In the genomic region with DNA sequence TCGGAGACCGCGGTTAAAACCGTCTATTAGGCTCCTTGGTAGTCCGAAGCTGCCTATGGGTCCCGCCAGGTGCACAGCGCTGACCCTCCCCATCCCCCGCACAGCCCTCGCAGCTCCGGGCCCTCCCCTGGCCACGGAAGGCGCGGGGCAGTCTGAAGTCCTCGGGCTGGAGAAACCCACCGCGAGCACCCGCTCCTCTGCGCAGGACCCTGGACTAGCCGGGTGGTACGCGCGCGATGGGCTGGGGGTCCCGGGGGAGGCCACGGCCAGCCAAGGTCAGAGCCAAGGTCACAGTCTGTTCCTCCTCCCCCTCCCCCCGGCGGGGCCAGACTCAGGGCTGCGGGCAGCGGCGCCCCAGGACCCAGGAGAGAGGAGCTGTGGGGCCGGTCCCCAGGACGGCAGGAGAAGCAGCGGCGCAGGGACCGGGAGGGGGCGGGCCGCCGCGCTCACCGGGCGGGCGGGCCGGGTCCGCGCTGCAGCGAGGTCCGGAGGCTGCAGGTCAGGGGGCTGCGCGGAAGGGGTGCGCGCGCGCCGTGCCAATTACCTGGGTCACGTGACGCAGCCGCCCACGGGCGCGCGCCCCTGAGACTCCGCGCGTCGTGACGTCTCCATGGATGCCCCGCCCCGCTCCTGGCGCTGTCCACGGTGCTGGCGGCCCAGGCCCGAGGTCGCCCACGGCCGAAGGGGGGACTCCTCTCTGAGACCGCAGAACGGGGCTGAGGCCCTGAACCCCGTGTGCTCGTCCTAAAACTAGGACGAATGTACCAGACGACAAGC, we compare ENCODE assay signal across 1 cellular context.
TF ChIP-seq lines count a peak whose summit lies in the region.

A gene (minus strand): TSS at position 535 of the 777 bp plus-strand sequence. CDS start 3,731 bp downstream, outside the sequence.

TF ChIP-seq in GM12878, 131 proteins besides CTCF, POLR2A, EP300 and RAD21 (continues in another document):
- TF ChIP-seq SUPT20H (IDR thresholded peaks at IDR 0.05; ENCODE audit: borderline replicate concordance, control insufficient read depth, low read depth, low read length), result no peak
- TF ChIP-seq ZNF384 (IDR thresholded peaks at IDR 0.05; ENCODE audit: borderline replicate concordance, low read depth, low read length), result no peak
- no peak for TF ChIP-seq TCF3 (IDR thresholded peaks at IDR 0.05; ENCODE audit: borderline replicate concordance, insufficient read depth, low read depth, low read length)
- TF ChIP-seq, protein P1, sequence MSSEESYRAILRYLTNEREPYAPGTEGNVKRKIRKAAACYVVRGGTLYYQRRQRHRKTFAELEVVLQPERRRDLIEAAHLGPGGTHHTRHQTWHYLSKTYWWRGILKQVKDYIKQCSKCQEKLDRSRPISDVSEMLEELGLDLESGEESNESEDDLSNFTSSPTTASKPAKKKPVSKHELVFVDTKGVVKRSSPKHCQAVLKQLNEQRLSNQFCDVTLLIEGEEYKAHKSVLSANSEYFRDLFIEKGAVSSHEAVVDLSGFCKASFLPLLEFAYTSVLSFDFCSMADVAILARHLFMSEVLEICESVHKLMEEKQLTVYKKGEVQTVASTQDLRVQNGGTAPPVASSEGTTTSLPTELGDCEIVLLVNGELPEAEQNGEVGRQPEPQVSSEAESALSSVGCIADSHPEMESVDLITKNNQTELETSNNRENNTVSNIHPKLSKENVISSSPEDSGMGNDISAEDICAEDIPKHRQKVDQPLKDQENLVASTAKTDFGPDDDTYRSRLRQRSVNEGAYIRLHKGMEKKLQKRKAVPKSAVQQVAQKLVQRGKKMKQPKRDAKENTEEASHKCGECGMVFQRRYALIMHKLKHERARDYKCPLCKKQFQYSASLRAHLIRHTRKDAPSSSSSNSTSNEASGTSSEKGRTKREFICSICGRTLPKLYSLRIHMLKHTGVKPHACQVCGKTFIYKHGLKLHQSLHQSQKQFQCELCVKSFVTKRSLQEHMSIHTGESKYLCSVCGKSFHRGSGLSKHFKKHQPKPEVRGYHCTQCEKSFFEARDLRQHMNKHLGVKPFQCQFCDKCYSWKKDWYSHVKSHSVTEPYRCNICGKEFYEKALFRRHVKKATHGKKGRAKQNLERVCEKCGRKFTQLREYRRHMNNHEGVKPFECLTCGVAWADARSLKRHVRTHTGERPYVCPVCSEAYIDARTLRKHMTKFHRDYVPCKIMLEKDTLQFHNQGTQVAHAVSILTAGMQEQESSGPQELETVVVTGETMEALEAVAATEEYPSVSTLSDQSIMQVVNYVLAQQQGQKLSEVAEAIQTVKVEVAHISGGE (CRISPR knock-in tag; IDR thresholded peaks at IDR 0.05), result peak; percentile 58; the same call in 1 of the 2 replicates
- peak; percentile 68; the same call in 1 of the 2 replicates for TF ChIP-seq LARP7 (IDR thresholded peaks at IDR 0.05)
- TF ChIP-seq TCF7 (IDR thresholded peaks at IDR 0.05; ENCODE audit: borderline replicate concordance), result no peak
- no peak for TF ChIP-seq CHD1 (IDR thresholded peaks at IDR 0.05; ENCODE audit: low read depth, low read length)
- 0 out of 2 replicates have a peak, but pooled peaks have one; percentile 50 for TF ChIP-seq CREM (IDR thresholded peaks at IDR 0.05; ENCODE audit: low read depth)
- no peak for TF ChIP-seq RUNX3 (IDR thresholded peaks at IDR 0.05; ENCODE audit: low read length)
- no peak for TF ChIP-seq JUND (IDR thresholded peaks at IDR 0.05; ENCODE audit: low read depth, low read length)
- no peak for TF ChIP-seq MTA2 (IDR thresholded peaks at IDR 0.05; ENCODE audit: low read depth)
- peak; percentile 85 to 98 for TF ChIP-seq BHLHE40 (IDR thresholded peaks at IDR 0.05; ENCODE audit: borderline replicate concordance in 1 of 2, low read depth in 2 of 2, low read length in 1 of 2)
- TF ChIP-seq PML (IDR thresholded peaks at IDR 0.05; ENCODE audit: low read length), result no peak
- TF ChIP-seq ETV6 (conservative IDR thresholded peaks at IDR 0.05 in 1 of 2, IDR thresholded peaks at IDR 0.05 in 1 of 2; ENCODE audit: borderline replicate concordance in 1 of 2, low read depth in 1 of 2), result no peak
- TF ChIP-seq ATF7 (IDR thresholded peaks at IDR 0.05; ENCODE audit: low read depth), result no peak
- TF ChIP-seq, protein P2, sequence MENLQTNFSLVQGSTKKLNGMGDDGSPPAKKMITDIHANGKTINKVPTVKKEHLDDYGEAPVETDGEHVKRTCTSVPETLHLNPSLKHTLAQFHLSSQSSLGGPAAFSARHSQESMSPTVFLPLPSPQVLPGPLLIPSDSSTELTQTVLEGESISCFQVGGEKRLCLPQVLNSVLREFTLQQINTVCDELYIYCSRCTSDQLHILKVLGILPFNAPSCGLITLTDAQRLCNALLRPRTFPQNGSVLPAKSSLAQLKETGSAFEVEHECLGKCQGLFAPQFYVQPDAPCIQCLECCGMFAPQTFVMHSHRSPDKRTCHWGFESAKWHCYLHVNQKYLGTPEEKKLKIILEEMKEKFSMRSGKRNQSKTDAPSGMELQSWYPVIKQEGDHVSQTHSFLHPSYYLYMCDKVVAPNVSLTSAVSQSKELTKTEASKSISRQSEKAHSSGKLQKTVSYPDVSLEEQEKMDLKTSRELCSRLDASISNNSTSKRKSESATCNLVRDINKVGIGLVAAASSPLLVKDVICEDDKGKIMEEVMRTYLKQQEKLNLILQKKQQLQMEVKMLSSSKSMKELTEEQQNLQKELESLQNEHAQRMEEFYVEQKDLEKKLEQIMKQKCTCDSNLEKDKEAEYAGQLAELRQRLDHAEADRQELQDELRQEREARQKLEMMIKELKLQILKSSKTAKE (IDR thresholded peaks at IDR 0.05; ENCODE audit: low read depth, poor library complexity, severe bottlenecking), result no peak
- TF ChIP-seq PAX5 (IDR thresholded peaks at IDR 0.05; ENCODE audit: borderline replicate concordance, low read depth, low read length), result no peak
- TF ChIP-seq SREBF1 (IDR thresholded peaks at IDR 0.05; ENCODE audit: low read length), result no peak
- no peak for TF ChIP-seq NFYA (IDR thresholded peaks at IDR 0.05; ENCODE audit: borderline replicate concordance, low read depth, low read length)
- TF ChIP-seq NRF1 (conservative IDR thresholded peaks at IDR 0.05; ENCODE audit: low read depth, low read length), result 0 out of 2 replicates have a peak, but pooled peaks have one; percentile 30
- TF ChIP-seq, protein P3, sequence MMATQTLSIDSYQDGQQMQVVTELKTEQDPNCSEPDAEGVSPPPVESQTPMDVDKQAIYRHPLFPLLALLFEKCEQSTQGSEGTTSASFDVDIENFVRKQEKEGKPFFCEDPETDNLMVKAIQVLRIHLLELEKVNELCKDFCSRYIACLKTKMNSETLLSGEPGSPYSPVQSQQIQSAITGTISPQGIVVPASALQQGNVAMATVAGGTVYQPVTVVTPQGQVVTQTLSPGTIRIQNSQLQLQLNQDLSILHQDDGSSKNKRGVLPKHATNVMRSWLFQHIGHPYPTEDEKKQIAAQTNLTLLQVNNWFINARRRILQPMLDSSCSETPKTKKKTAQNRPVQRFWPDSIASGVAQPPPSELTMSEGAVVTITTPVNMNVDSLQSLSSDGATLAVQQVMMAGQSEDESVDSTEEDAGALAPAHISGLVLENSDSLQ (IDR thresholded peaks at IDR 0.05), result peak; percentile 29
- TF ChIP-seq YY1 (IDR thresholded peaks at IDR 0.05; ENCODE audit: low read depth, low read length), result no peak
- TF ChIP-seq SRF (IDR thresholded peaks at IDR 0.05; ENCODE audit: low read depth in 2 of 2, low read length in 2 of 2), result no peak
- peak; percentile 43; the same call in 1 of the 2 replicates for TF ChIP-seq IKZF1 (conservative IDR thresholded peaks at IDR 0.05)
- no peak for TF ChIP-seq NBN (IDR thresholded peaks at IDR 0.05)
- peak; percentile 57; the same call in 1 of the 2 replicates for TF ChIP-seq SIN3A (IDR thresholded peaks at IDR 0.05; ENCODE audit: low read depth, low read length)
- TF ChIP-seq RFX5 (IDR thresholded peaks at IDR 0.05; ENCODE audit: low read depth, low read length), result no peak
- TF ChIP-seq ZNF24 (IDR thresholded peaks at IDR 0.05), result no peak
- TF ChIP-seq, protein P4, sequence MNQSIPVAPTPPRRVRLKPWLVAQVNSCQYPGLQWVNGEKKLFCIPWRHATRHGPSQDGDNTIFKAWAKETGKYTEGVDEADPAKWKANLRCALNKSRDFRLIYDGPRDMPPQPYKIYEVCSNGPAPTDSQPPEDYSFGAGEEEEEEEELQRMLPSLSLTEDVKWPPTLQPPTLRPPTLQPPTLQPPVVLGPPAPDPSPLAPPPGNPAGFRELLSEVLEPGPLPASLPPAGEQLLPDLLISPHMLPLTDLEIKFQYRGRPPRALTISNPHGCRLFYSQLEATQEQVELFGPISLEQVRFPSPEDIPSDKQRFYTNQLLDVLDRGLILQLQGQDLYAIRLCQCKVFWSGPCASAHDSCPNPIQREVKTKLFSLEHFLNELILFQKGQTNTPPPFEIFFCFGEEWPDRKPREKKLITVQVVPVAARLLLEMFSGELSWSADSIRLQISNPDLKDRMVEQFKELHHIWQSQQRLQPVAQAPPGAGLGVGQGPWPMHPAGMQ (IDR thresholded peaks at IDR 0.05; ENCODE audit: borderline replicate concordance), result no peak
- no peak for TF ChIP-seq EZH2 (IDR thresholded peaks at IDR 0.05; ENCODE audit: borderline replicate concordance, control insufficient read depth, low read depth, low read length)
- no peak for TF ChIP-seq TBL1XR1 (IDR thresholded peaks at IDR 0.05; ENCODE audit: low read depth, low read length)
- no peak for TF ChIP-seq POLR2AphosphoS2 (IDR thresholded peaks at IDR 0.05; ENCODE audit: low read depth, low read length)
- peak; percentile 29; the same call in 1 of the 2 replicates for TF ChIP-seq DPF2 (IDR thresholded peaks at IDR 0.05)
- TF ChIP-seq YBX1 (IDR thresholded peaks at IDR 0.05), result no peak
- peak; percentile 59 for TF ChIP-seq SP1 (IDR thresholded peaks at IDR 0.05; ENCODE audit: low read depth, low read length)
- TF ChIP-seq, protein P5, sequence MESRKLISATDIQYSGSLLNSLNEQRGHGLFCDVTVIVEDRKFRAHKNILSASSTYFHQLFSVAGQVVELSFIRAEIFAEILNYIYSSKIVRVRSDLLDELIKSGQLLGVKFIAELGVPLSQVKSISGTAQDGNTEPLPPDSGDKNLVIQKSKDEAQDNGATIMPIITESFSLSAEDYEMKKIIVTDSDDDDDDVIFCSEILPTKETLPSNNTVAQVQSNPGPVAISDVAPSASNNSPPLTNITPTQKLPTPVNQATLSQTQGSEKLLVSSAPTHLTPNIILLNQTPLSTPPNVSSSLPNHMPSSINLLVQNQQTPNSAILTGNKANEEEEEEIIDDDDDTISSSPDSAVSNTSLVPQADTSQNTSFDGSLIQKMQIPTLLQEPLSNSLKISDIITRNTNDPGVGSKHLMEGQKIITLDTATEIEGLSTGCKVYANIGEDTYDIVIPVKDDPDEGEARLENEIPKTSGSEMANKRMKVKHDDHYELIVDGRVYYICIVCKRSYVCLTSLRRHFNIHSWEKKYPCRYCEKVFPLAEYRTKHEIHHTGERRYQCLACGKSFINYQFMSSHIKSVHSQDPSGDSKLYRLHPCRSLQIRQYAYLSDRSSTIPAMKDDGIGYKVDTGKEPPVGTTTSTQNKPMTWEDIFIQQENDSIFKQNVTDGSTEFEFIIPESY (IDR thresholded peaks at IDR 0.05), result no peak
- TF ChIP-seq, protein P6, sequence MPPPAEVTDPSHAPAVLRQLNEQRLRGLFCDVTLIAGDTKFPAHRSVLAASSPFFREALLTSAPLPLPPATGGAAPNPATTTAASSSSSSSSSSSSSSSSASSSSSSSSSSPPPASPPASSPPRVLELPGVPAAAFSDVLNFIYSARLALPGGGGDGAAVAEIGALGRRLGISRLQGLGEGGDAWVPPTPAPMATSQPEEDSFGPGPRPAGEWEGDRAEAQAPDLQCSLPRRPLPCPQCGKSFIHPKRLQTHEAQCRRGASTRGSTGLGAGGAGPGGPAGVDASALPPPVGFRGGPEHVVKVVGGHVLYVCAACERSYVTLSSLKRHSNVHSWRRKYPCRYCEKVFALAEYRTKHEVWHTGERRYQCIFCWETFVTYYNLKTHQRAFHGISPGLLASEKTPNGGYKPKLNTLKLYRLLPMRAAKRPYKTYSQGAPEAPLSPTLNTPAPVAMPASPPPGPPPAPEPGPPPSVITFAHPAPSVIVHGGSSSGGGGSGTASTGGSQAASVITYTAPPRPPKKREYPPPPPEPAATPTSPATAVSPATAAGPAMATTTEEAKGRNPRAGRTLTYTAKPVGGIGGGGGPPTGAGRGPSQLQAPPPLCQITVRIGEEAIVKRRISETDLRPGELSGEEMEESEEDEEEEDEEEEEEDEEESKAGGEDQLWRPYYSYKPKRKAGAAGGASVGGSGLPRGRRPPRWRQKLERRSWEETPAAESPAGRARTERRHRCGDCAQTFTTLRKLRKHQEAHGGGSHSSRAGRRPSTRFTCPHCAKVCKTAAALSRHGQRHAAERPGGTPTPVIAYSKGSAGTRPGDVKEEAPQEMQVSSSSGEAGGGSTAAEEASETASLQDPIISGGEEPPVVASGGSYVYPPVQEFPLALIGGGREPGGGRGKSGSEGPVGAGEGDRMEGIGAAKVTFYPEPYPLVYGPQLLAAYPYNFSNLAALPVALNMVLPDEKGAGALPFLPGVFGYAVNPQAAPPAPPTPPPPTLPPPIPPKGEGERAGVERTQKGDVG (CRISPR knock-in tag; IDR thresholded peaks at IDR 0.05), result peak; percentile 61; the same call in 1 of the 2 replicates
- no peak for TF ChIP-seq FOS (IDR thresholded peaks at IDR 0.05; ENCODE audit: borderline replicate concordance, extremely low read depth, insufficient read length)
- TF ChIP-seq, protein P7, sequence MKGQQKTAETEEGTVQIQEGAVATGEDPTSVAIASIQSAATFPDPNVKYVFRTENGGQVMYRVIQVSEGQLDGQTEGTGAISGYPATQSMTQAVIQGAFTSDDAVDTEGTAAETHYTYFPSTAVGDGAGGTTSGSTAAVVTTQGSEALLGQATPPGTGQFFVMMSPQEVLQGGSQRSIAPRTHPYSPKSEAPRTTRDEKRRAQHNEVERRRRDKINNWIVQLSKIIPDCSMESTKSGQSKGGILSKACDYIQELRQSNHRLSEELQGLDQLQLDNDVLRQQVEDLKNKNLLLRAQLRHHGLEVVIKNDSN (IDR thresholded peaks at IDR 0.05; ENCODE audit: borderline replicate concordance, extremely low read length, insufficient read depth, low read depth, low read length), result peak; percentile 94
- TF ChIP-seq, protein P8, sequence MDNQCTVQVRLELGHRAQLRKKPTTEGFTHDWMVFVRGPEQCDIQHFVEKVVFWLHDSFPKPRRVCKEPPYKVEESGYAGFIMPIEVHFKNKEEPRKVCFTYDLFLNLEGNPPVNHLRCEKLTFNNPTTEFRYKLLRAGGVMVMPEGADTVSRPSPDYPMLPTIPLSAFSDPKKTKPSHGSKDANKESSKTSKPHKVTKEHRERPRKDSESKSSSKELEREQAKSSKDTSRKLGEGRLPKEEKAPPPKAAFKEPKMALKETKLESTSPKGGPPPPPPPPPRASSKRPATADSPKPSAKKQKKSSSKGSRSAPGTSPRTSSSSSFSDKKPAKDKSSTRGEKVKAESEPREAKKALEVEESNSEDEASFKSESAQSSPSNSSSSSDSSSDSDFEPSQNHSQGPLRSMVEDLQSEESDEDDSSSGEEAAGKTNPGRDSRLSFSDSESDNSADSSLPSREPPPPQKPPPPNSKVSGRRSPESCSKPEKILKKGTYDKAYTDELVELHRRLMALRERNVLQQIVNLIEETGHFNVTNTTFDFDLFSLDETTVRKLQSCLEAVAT (IDR thresholded peaks at IDR 0.05), result no peak
